Comparison of ENCODE assay signal across 14 cellular contexts in genomic region chr1:19128965-19129514, GRCh38.
"Had no signal": no experiment of that assay in that cellular context is flagged by ENCODE, and none has a peak within 500 bp of the region (broad histone marks: within the 10 kb centered on the region; RNA-seq: fewer than 3 reads in every experiment).

No MANE protein-coding gene starts in this region.

- H3K36me3 ChIP-seq: uterus had no signal

- DNase-seq: activated CD4-positive, alpha-beta T cell treated with anti-CD3 and anti-CD28 coated beads, Interleukin-2, amount 50 U/mL, for 4 hours; activated CD4-positive, CD25-positive, alpha-beta regulatory T cell; activated gamma-delta T cell treated with Interleukin-2 at 50 U/mL for 16 hours; activated T-cell treated with anti-CD3 and anti-CD28 coated beads, Interleukin-2, amount 50 U/mL, for 4 hours; effector CD4-positive, alpha-beta T cell; mesendoderm; pancreas; uterus had no signal

- H3K27ac Mint-ChIP-seq: T-helper 1 cell treated with Interleukin-12 subunit alpha and Interleukin-12 subunit beta and Interleukin-4 antibody, amounts not matched to agents 30 μg/mL and 1 μg/mL, for 36 hours had no signal

- H3K27me3 ChIP-seq: pancreas, uterus had no signal

- H3K4me1 ChIP-seq: pancreas, uterus had no signal

- H3K4me3 ChIP-seq: coronary artery, pancreas, uterus had no signal

- FAIRE-seq: frontal cortex, keratinocyte, pancreas, TTC549 had no signal

- H3K4me1 Mint-ChIP-seq: neural crest cell had no signal

- H3K27ac ChIP-seq: coronary artery, pancreas, uterus had no signal

- H3K9me3 ChIP-seq: pancreas had no signal

- H3K4me3 Mint-ChIP-seq: activated T-cell treated with anti-CD3 and anti-CD28 coated beads, Interleukin-2, amount 50 U/mL, for 4 hours; neural crest cell; T-helper 1 cell treated with Interleukin-12 subunit alpha and Interleukin-12 subunit beta and Interleukin-4 antibody, amounts not matched to agents 30 μg/mL and 1 μg/mL, for 36 hours had no signal

- ATAC-seq: activated T-cell treated with anti-CD3 and anti-CD28 coated beads, Interleukin-2, amount 50 U/mL, for 4 hours had no signal
